In the genomic region with DNA sequence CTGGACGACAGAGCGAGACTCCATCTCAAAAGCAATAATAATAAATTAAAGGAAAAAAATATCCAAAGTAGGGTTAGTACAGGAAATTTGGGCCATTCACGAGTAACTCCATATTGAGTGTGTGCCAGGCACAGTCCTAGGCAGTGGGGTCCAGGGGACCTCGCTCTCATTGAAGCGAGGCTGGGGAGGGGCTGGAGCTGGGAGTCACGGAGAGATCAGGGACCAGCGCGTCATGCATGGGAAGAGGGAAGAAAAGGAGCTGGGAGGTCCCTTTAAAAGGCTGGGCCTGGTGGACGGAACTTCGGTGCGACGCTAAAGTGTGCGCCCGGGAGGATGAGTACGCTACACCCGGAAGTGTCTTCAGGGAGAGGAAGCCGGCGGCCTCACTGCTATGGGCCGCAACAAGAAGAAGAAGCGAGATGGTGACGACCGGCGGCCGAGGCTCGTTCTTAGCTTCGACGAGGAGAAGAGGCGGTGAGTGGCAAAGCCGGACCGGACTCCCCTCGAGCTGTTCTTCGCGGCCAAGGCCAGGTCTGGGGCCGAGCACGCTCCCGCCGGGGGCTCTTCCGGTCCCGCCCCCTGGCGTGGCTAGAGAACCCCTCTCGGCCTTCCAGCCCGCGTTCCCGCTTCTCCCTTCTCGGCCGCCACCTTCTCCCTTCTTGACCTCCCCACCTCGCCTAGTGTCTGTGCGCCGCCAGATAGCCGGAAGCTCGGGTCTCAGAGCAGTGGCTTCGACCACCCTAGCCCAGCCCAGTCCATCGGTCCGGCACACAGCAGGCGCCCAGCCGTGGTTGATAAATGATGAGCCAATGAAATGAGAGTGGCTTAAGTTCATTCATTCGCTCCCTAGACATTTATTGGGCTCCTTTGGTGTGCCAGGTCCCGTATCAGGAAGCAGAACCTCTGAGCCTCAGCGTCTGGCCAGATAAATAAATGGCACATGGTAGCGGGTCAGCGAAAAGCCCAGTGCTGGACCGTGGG, we compare ENCODE assay signal across 8 cellular contexts. TPM values are rescaled to one million over a fixed set of nuclear protein-coding genes. Genes with fewer than 3 reads are reported as not detected.
A peak's percentile ranks its signal among the peaks of the same experiment; 100 is the strongest.
DNase-seq lines count a peak whose midpoint lies in the region; ATAC-seq and TF ChIP-seq lines count a peak whose summit lies in the region.

A gene with protein sequence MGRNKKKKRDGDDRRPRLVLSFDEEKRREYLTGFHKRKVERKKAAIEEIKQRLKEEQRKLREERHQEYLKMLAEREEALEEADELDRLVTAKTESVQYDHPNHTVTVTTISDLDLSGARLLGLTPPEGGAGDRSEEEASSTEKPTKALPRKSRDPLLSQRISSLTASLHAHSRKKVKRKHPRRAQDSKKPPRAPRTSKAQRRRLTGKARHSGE (plus strand): TSS at position 342 of the 981 bp plus-strand sequence. CDS start 50 bp downstream, at position 392.

- peak within 1 kb of the TSS; percentile 72 for H3K4me3 ChIP-seq in lower lobe of right lung

- peaks cover 28% of the 10 kb centered on the region for H3K4me1 Mint-ChIP-seq in activated CD4-positive, alpha-beta memory T cell treated with anti-CD3 and anti-CD28 coated beads, Interleukin-2, amount 10 ng/mL, durations not matched to agents 7 days and 5 days

- peak within 1 kb of the TSS; percentile 93 for H3K4me3 Mint-ChIP-seq in activated CD4-positive, alpha-beta memory T cell treated with anti-CD3 and anti-CD28 coated beads, Interleukin-2, amount 10 ng/mL, durations not matched to agents 7 days and 5 days

- no peaks in the 10 kb centered on the region for H3K27me3 ChIP-seq in lower lobe of right lung (ENCODE audit: low read depth)

- H3K36me3 Mint-ChIP-seq in activated CD4-positive, alpha-beta memory T cell treated with anti-CD3 and anti-CD28 coated beads, Interleukin-2, amount 10 ng/mL, durations not matched to agents 7 days and 5 days (ENCODE audit: low read depth), result peaks cover 31% of the 10 kb centered on the region

- DNase-seq in AML-193 (lab: John Stamatoyannopoulos, UW), result peak; percentile 72 to 75
- peak; percentile 52 for DNase-seq in NCI-H774 (lab: John Stamatoyannopoulos, UW)
- peak; percentile 81 for DNase-seq in activated CD4-positive, alpha-beta memory T cell treated with anti-CD3 and anti-CD28 coated beads, Interleukin-2, amount 10 ng/mL, durations not matched to agents 7 days and 5 days
- peak; percentile 90 for DNase-seq in ecto neural progenitor cell (ENCODE audit: low spot score)
- peak; percentile 88 for DNase-seq in lower lobe of right lung
- peak; percentile 54 to 65 (median 62) for DNase-seq in stimulated activated CD4-positive, alpha-beta T cell treated with anti-CD3 and anti-CD28 coated beads, TNF-alpha, amount 100 ng/mL, for 4 hours (ENCODE audit: low read depth in 3 of 3)

- no peak for TF ChIP-seq CTCF in lower lobe of right lung (IDR thresholded peaks at IDR 0.05)

- no peaks in the 10 kb centered on the region for H3K27me3 Mint-ChIP-seq in activated CD4-positive, alpha-beta memory T cell treated with anti-CD3 and anti-CD28 coated beads, Interleukin-2, amount 10 ng/mL, durations not matched to agents 7 days and 5 days

- peak; percentile 73 for TF ChIP-seq POLR2A in GM19193 (IDR thresholded peaks at IDR 0.05; ENCODE audit: extremely low read depth, insufficient read depth, insufficient read length)

- POLR2A ChIA-PET in activated CD4-positive, alpha-beta memory T cell treated with anti-CD3 and anti-CD28 coated beads, Interleukin-2, amount 10 ng/mL, durations not matched to agents 7 days and 5 days (lab: Charles Lee), result interaction anchor here (1.2 to 4.6 kb wide), 12 partner anchors 10 to 78 kb away, joined by 3 to 34 read pairs (median 5); a partner anchor contains a TSS

- CTCF ChIA-PET in activated CD4-positive, alpha-beta memory T cell treated with anti-CD3 and anti-CD28 coated beads, Interleukin-2, amount 10 ng/mL, durations not matched to agents 7 days and 5 days (lab: Charles Lee), result interaction anchor here (0.6 to 13.4 kb wide), 8 partner anchors 11 to 1017 kb away, joined by 3 to 301 read pairs (median 4); a partner anchor contains a TSS

- H3K4me1 ChIP-seq in lower lobe of right lung, result peaks cover 25% of the 10 kb centered on the region

- peak within 1 kb of the TSS; percentile 88 for H3K27ac Mint-ChIP-seq in activated CD4-positive, alpha-beta memory T cell treated with anti-CD3 and anti-CD28 coated beads, Interleukin-2, amount 10 ng/mL, durations not matched to agents 7 days and 5 days

- no peaks in the 10 kb centered on the region for H3K9me3 ChIP-seq in lower lobe of right lung

- no peaks in the 10 kb centered on the region for H3K9me3 Mint-ChIP-seq in activated CD4-positive, alpha-beta memory T cell treated with anti-CD3 and anti-CD28 coated beads, Interleukin-2, amount 10 ng/mL, durations not matched to agents 7 days and 5 days

- peaks cover 32% of the 10 kb centered on the region for H3K36me3 ChIP-seq in lower lobe of right lung

- ATAC-seq in HG03469 (IDR thresholded peaks at IDR 0.05; ENCODE audit: unreplicated experiment) (peak; percentile 77), lower lobe of right lung (peak; percentile 94 to 95)

- intact Hi-C loops in lower lobe of right lung (cut with DNase I), result no loop called here

- H3K27ac ChIP-seq in lower lobe of right lung, result peak within 1 kb of the TSS; percentile 83

RNA-seq across cellular contexts. Expression of the gene that starts here (rescaled TPM):
- total RNA-seq in activated CD4-positive, alpha-beta memory T cell treated with anti-CD3 and anti-CD28 coated beads, Interleukin-2, amount 10 ng/mL, durations not matched to agents 7 days and 5 days, result 10 to 100 TPM; 36.6 to 36.9 TPM
- 23.0 TPM for total RNA-seq in lower lobe of right lung

Comparison
In these comparisons a context has a peak if more than half of its experiments do, and no peak if none do; other contexts are left out.
1. Peak in every context shown above with its lines: DNase-seq, ATAC-seq, H3K4me3 ChIP-seq and H3K27ac ChIP-seq.